In the genomic region with DNA sequence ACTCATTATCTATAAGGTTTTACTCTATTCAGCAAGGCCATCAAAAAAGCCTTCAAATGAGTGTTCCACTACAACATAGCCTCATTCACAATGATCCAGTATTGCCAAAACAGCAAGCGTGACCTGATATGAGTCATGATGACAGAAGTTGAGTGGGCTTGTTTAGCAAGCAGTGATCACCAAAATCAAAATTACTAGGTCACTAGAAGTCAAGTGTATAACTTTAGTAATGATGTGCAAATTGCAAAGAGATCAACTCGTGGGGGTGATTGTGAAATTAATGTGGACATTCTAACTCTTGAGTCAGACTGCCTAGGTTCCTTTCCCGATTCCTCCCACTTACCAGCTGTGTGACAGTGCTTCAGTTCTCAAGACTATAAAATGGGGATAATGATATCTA, we compare ENCODE assay signal across 15 cellular contexts.
DNase-seq lines count a peak whose midpoint lies in the region; ATAC-seq and TF ChIP-seq lines count a peak whose summit lies in the region.
"Had no signal": no experiment of that assay in that cellular context is flagged by ENCODE, and none has a peak within 500 bp of the region (broad histone marks: within the 10 kb centered on the region; RNA-seq: fewer than 3 reads in every experiment).

No MANE protein-coding gene starts in this region.

- H3K4me1 ChIP-seq in tibial artery: peaks cover 0 to 4% (median 0%) of the 10 kb centered on the region in 4 donors
- H3K4me1 ChIP-seq: upper lobe of left lung had no signal

- no peak overlapping the region for H3K4me3 Mint-ChIP-seq in activated T-cell treated with anti-CD3 and anti-CD28 coated beads, Interleukin-2, amount 50 U/mL, for 72 hours
- no peak overlapping the region for H3K4me3 Mint-ChIP-seq in T-helper 2 cell treated with Interferon-gamma antibody and Interleukin-4, amounts not matched to agents 5 μg/mL and 100 μg/mL, for 36 hours

- H3K4me1 Mint-ChIP-seq in activated T-cell treated with anti-CD3 and anti-CD28 coated beads, Interleukin-2, amount 50 U/mL, for 72 hours (ENCODE audit: low read depth): no peaks in the 10 kb centered on the region
- H3K4me1 Mint-ChIP-seq in T-helper 2 cell treated with Interferon-gamma antibody and Interleukin-4, amounts not matched to agents 5 μg/mL and 100 μg/mL, for 36 hours (ENCODE audit: low read depth): no peaks in the 10 kb centered on the region

- no peaks in the 10 kb centered on the region for H3K9me3 ChIP-seq in tibial artery
- H3K9me3 ChIP-seq: upper lobe of left lung had no signal

- intact Hi-C loops in tibial artery (cut with DNase I; ENCODE audit: low total_unique reads): no loop called here

- no peak overlapping the region for H3K27ac ChIP-seq in tibial artery
- H3K27ac ChIP-seq: upper lobe of left lung had no signal

- ATAC-seq in activated T-cell treated with anti-CD3 and anti-CD28 coated beads, Interleukin-2, amount 50 U/mL, for 72 hours (replicated peaks in 1 of 2): peak; percentile 60 to 88

- no peaks in the 10 kb centered on the region for H3K27me3 Mint-ChIP-seq in activated T-cell treated with anti-CD3 and anti-CD28 coated beads, Interleukin-2, amount 50 U/mL, for 72 hours (ENCODE audit: low read depth)
- no peaks in the 10 kb centered on the region for H3K27me3 Mint-ChIP-seq in T-helper 2 cell treated with Interferon-gamma antibody and Interleukin-4, amounts not matched to agents 5 μg/mL and 100 μg/mL, for 36 hours (ENCODE audit: low read depth)

- H3K27me3 ChIP-seq in tibial artery: no peaks in the 10 kb centered on the region
- H3K27me3 ChIP-seq: upper lobe of left lung had no signal

- no peak overlapping the region for H3K27ac Mint-ChIP-seq in activated T-cell treated with anti-CD3 and anti-CD28 coated beads, Interleukin-2, amount 50 U/mL, for 72 hours
- no peak overlapping the region for H3K27ac Mint-ChIP-seq in T-helper 2 cell treated with Interferon-gamma antibody and Interleukin-4, amounts not matched to agents 5 μg/mL and 100 μg/mL, for 36 hours

- peaks cover 0 to 3% of the 10 kb centered on the region in 2 donors for H3K36me3 Mint-ChIP-seq in activated T-cell treated with anti-CD3 and anti-CD28 coated beads, Interleukin-2, amount 50 U/mL, for 72 hours (ENCODE audit: insufficient read depth in 2 of 2)
- H3K36me3 Mint-ChIP-seq in T-helper 2 cell treated with Interferon-gamma antibody and Interleukin-4, amounts not matched to agents 5 μg/mL and 100 μg/mL, for 36 hours (ENCODE audit: low read depth): no peaks in the 10 kb centered on the region

- no peaks in the 10 kb centered on the region for H3K36me3 ChIP-seq in tibial artery
- H3K36me3 ChIP-seq: upper lobe of left lung had no signal

- no peak overlapping the region for H3K4me3 ChIP-seq in tibial artery
- H3K4me3 ChIP-seq: upper lobe of left lung had no signal

- no peak for DNase-seq in activated T-cell treated with anti-CD3 and anti-CD28 coated beads, Interleukin-2, amount 50 U/mL, for 72 hours
- no peak for DNase-seq in activated T-cell treated with anti-CD3 and anti-CD28 coated beads for 4 hours
- peak; percentile 3 for DNase-seq in T-helper 2 cell treated with Interferon-gamma antibody and Interleukin-4, amounts not matched to agents 5 μg/mL and 100 μg/mL, for 36 hours (ENCODE audit: low spot score)
- peak; percentile 10 for DNase-seq in fibroblast of the conjunctiva (ENCODE audit: low read depth)
- no peak for DNase-seq in NCI-H446 (lab: John Stamatoyannopoulos, UW)
- no peak for DNase-seq in tibial artery
- no peak for DNase-seq in glomerular visceral epithelial cell (ENCODE audit: extremely low spot score)
- no peak for DNase-seq in NCI-H1694 (lab: John Stamatoyannopoulos, UW)
- DNase-seq: amniotic stem cell; effector CD8-positive, alpha-beta T cell; NCI-H146; NCI-H774; nucleus accumbens; SHP77 treated with DMSO at 0.1 percent for 48 hours had no signal

- H3K9me3 Mint-ChIP-seq in activated T-cell treated with anti-CD3 and anti-CD28 coated beads, Interleukin-2, amount 50 U/mL, for 72 hours: peaks cover 0 to 4% of the 10 kb centered on the region in 2 donors
- H3K9me3 Mint-ChIP-seq in T-helper 2 cell treated with Interferon-gamma antibody and Interleukin-4, amounts not matched to agents 5 μg/mL and 100 μg/mL, for 36 hours: no peaks in the 10 kb centered on the region

- no peak for TF ChIP-seq CTCF in tibial artery (IDR thresholded peaks at IDR 0.05)

Comparison
In these comparisons a context has a peak if more than half of its experiments do, and no peak if none do; other contexts are left out.
1. DNase-seq: peak in T-helper 2 cell treated with Interferon-gamma antibody and Interleukin-4, amounts not matched to agents 5 μg/mL and 100 μg/mL, for 36 hours (single experiment) and fibroblast of the conjunctiva (single experiment); none in activated T-cell treated with anti-CD3 and anti-CD28 coated beads, Interleukin-2, amount 50 U/mL, for 72 hours (0 of 2), activated T-cell treated with anti-CD3 and anti-CD28 coated beads for 4 hours (single experiment), NCI-H446 (0 of 2), tibial artery (0 of 2), glomerular visceral epithelial cell (single experiment) and NCI-H1694 (single experiment).